In the genomic region with DNA sequence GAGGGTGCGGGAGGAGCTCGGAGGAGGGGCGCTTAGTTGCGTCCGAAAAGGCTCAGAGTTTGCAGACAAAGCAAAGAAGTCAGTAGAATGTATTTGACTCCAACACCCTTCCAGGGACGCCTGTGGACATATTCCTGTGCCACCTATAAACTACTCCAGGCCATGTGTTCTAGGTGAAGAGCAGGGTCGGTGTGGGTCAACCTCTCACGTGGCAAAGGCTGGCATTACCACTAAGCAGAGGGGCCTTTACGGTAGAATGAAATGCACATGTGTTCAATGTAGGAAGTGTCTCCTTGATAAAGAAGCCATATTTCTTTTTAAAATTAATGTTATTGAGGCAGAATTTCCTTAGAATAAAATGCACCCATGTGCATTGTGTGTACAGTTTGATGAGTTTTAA, we compare ENCODE assay signal across 22 cellular contexts. TPM values are rescaled to one million over a fixed set of nuclear protein-coding genes. Genes with fewer than 3 reads are reported as not detected.
A peak's percentile ranks its signal among the peaks of the same experiment; 100 is the strongest.
DNase-seq lines count a peak whose midpoint lies in the region; ATAC-seq and TF ChIP-seq lines count a peak whose summit lies in the region.
"Had no signal": no experiment of that assay in that cellular context is flagged by ENCODE, and none has a peak within 500 bp of the region (broad histone marks: within the 10 kb centered on the region; RNA-seq: fewer than 3 reads in every experiment).

No MANE protein-coding gene starts in this region.

- 67 to 73% (median 68%) methylated on average over 9 of the region's 9 CpGs for WGBS in psoas muscle, 3 donors

- H3K4me3 Mint-ChIP-seq in T-helper 17 cell (no peak overlapping the region), glutamatergic neuron (ENCODE audit: unreplicated experiment) (no peak overlapping the region)
- H3K4me3 Mint-ChIP-seq: B cell; CD14-positive monocyte; CD4-positive, alpha-beta T cell; CD8-positive, alpha-beta memory T cell had no signal

- H3K36me3 ChIP-seq in psoas muscle (ENCODE audit: insufficient read depth in 1 of 2, low read depth in 1 of 2), result peaks cover 5 to 88% of the 10 kb centered on the region in 2 donors
- H3K36me3 ChIP-seq in BE2C, result no peaks in the 10 kb centered on the region

- peaks cover 4% of the 10 kb centered on the region for H3K36me3 Mint-ChIP-seq in T-helper 17 cell (ENCODE audit: low read depth)
- no peaks in the 10 kb centered on the region for H3K36me3 Mint-ChIP-seq in glutamatergic neuron (ENCODE audit: unreplicated experiment)

- DNase-seq in NCI-H2171 treated with DMSO at 0.1 percent for 48 hours (lab: John Stamatoyannopoulos, UW) (peak; percentile 47), NCI-H2171 (lab: John Stamatoyannopoulos, UW) (no peak), T-helper 17 cell (no peak), glutamatergic neuron (no peak), psoas muscle (no peak), SW 1271 (lab: John Stamatoyannopoulos, UW) (no peak), BE2C (no peak)
- DNase-seq: Calu3; CD4-positive, alpha-beta T cell; CD8-positive, alpha-beta memory T cell; DMS79; EL; GDM1; GM23248; H7; HCEC 1CT had no signal

- H3K4me3 ChIP-seq in psoas muscle (no peak overlapping the region), BE2C (ENCODE audit: low read depth, low read length) (no peak overlapping the region)
- H3K4me3 ChIP-seq: BLaER1 treated with 17β-estradiol and CSF1 and Interleukin-3, amounts not matched to agents 10 nM and 100 nM; GM12878; GM23248 had no signal

- H3K27ac ChIP-seq in psoas muscle, result no peak overlapping the region
- H3K27ac ChIP-seq: 22Rv1; BLaER1 treated with 17β-estradiol and CSF1 and Interleukin-3, amounts not matched to agents 10 nM and 100 nM; GM23248 had no signal

- H3K4me1 Mint-ChIP-seq in T-helper 17 cell, result peaks cover 5% of the 10 kb centered on the region
- peaks cover 4% of the 10 kb centered on the region for H3K4me1 Mint-ChIP-seq in glutamatergic neuron (ENCODE audit: low read depth, unreplicated experiment)
- H3K4me1 Mint-ChIP-seq: B cell, CD14-positive monocyte had no signal

- H3K27me3 ChIP-seq in psoas muscle (ENCODE audit: insufficient read depth in 3 of 3, low read length in 2 of 3), result no peaks in the 10 kb centered on the region
- H3K27me3 ChIP-seq in BE2C, result no peaks in the 10 kb centered on the region
- H3K27me3 ChIP-seq: BLaER1 treated with 17β-estradiol and CSF1 and Interleukin-3, amounts not matched to agents 10 nM and 100 nM had no signal

- H3K27me3 Mint-ChIP-seq in T-helper 17 cell (no peaks in the 10 kb centered on the region), glutamatergic neuron (ENCODE audit: unreplicated experiment) (peaks cover 2% of the 10 kb centered on the region)
- H3K27me3 Mint-ChIP-seq: B cell; CD4-positive, alpha-beta T cell; CD8-positive, alpha-beta memory T cell had no signal

- H3K27ac Mint-ChIP-seq in T-helper 17 cell (peak overlapping the region; percentile 11), glutamatergic neuron (ENCODE audit: unreplicated experiment) (peak overlapping the region; percentile 87)
- H3K27ac Mint-ChIP-seq: B cell; CD4-positive, alpha-beta T cell; CD8-positive, alpha-beta memory T cell had no signal

- H3K9me3 ChIP-seq in T-helper 17 cell (ENCODE audit: control insufficient read depth, low read length, poor library complexity, severe bottlenecking) (no peaks in the 10 kb centered on the region), psoas muscle (no peaks in the 10 kb centered on the region), BE2C (no peaks in the 10 kb centered on the region)
- H3K9me3 ChIP-seq: BLaER1 treated with 17β-estradiol and CSF1 and Interleukin-3, amounts not matched to agents 10 nM and 100 nM had no signal

- TF ChIP-seq CTCF in glutamatergic neuron (IDR thresholded peaks at IDR 0.05; ENCODE audit: partially characterized antibody, unreplicated experiment) (no peak), psoas muscle (IDR thresholded peaks at IDR 0.05) (no peak), BE2C (IDR thresholded peaks at IDR 0.05; ENCODE audit: low read depth, low read length) (no peak)

- intact Hi-C loops in psoas muscle (cut with DNase I), result no loop called here

- H3K4me1 ChIP-seq in psoas muscle, result peaks cover 4% of the 10 kb centered on the region
- H3K4me1 ChIP-seq in BE2C, result no peaks in the 10 kb centered on the region
- H3K4me1 ChIP-seq: BLaER1 treated with 17β-estradiol and CSF1 and Interleukin-3, amounts not matched to agents 10 nM and 100 nM had no signal

- ATAC-seq in T-helper 17 cell (no peak), psoas muscle (peak in 3 of 4 donors; percentile 51 to 56 (median 56)), HG03139 (IDR thresholded peaks at IDR 0.05; ENCODE audit: unreplicated experiment) (no peak)
- ATAC-seq: GM12878 had no signal

- H3K9me3 Mint-ChIP-seq in glutamatergic neuron (ENCODE audit: unreplicated experiment), result peaks cover 2% of the 10 kb centered on the region
- H3K9me3 Mint-ChIP-seq: CD14-positive monocyte; CD4-positive, alpha-beta T cell; CD8-positive, alpha-beta memory T cell had no signal

RNA-seq across cellular contexts. Expression of a gene that starts 15.4 kb away (rescaled TPM):
- total RNA-seq in T-helper 17 cell (10 to 100 TPM; 11.7 to 11.9 TPM), glutamatergic neuron (ENCODE audit: unreplicated experiment) (4.9 TPM), psoas muscle (10 to 100 TPM; 19.3 to 29.2 (median 24.4) TPM)
- 10 to 100 TPM; 10.1 to 17.6 (median 14.0) TPM for polyA plus RNA-seq in psoas muscle
- 6.6 TPM for polyA plus RNA-seq in BE2C (2012; ENCODE audit: insufficient read depth, insufficient read length, low read depth)

RNA-seq across cellular contexts. Expression of a gene that starts 25.3 kb away (rescaled TPM):
- 10 to 100 TPM; 44.3 to 47.0 TPM for total RNA-seq in T-helper 17 cell
- total RNA-seq in glutamatergic neuron (ENCODE audit: unreplicated experiment), result 28.0 TPM
- total RNA-seq in psoas muscle, result 10 to 100 TPM; 31.2 to 45.1 (median 41.8) TPM
- 100 to 1,000 TPM in 1 of 3 donors, 10 to 100 TPM in 2; 47.7 to 141 (median 67.1) TPM for polyA plus RNA-seq in psoas muscle
- polyA plus RNA-seq in BE2C (2012; ENCODE audit: insufficient read depth, insufficient read length, low read depth), result 117 TPM

Comparison
In these comparisons a context has a peak if more than half of its experiments do, and no peak if none do; other contexts are left out.
1. ATAC-seq: peak in psoas muscle (3 of 4); none in T-helper 17 cell (single experiment) and HG03139 (single experiment).